Comparison of ENCODE assay signal across 21 cellular contexts in the genomic region with DNA sequence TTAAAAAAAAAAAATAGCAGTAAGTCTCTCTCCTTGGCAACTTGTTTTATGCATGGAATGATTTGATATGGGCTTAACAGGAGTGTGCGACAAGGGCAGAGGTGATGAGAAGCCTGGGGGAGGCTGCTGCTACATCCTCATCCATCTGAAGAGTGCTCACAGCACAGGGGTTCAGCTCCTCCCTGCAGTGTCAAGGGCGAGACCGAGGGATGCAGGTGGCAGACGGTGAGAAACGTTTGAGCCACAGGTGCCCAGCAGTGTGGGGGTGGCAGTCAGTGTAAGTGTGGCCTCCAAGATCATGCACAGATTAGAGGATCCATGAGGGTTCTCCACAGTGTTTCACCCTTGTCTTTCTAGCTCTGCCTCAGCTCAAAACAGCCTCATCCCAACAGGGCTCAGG.
DNase-seq lines count a peak whose midpoint lies in the region; ATAC-seq, FAIRE-seq and TF ChIP-seq lines count a peak whose summit lies in the region.
"Had no signal": no experiment of that assay in that cellular context is flagged by ENCODE, and none has a peak within 500 bp of the region (broad histone marks: within the 10 kb centered on the region; RNA-seq: fewer than 3 reads in every experiment).

No MANE protein-coding gene starts in this region.

- peak in 2 of 3 experiments; percentile 11 to 41 for DNase-seq in NCI-H1417 (lab: John Stamatoyannopoulos, UW)
- no peak for DNase-seq in NCI-H1417 treated with DMSO at 0.1 percent for 48 hours (lab: John Stamatoyannopoulos, UW)
- DNase-seq in NCI-H345 treated with DMSO at 0.1 percent for 48 hours (lab: John Stamatoyannopoulos, UW; ENCODE audit: unreplicated experiment), result peak; percentile 40
- peak; percentile 18 for DNase-seq in sciatic nerve (ENCODE audit: low spot score)
- DNase-seq in H7, result no peak
- no peak for DNase-seq in D721Med (ENCODE audit: insufficient read length, low spot score)
- DNase-seq: 8988T; CD4-positive, alpha-beta T cell; DND-41; HCEC 1CT; NCI-H146; NCI-H2081 treated with DMSO at 0.1 percent for 48 hours; NCI-H526 treated with DMSO at 0.1 percent for 48 hours; NK-92 treated with Interleukin-12 subunit alpha and Interleukin-12 subunit beta, amount 100 ng/mL, for 24 hours had no signal

- ATAC-seq in sciatic nerve (no peak), HG02642 (IDR thresholded peaks at IDR 0.05; ENCODE audit: poor library complexity, unreplicated experiment) (no peak)
- ATAC-seq: GM12878 had no signal

- intact Hi-C loops in sciatic nerve (cut with DNase I), result no loop called here

- FAIRE-seq in D721Med (lab: Jason Lieb, UNC), result no peak
- FAIRE-seq: G401.6, GM12878 had no signal

- TF ChIP-seq CTCF in D721Med (IDR thresholded peaks at IDR 0.05; ENCODE audit: insufficient read depth, missing control alignments), result no peak

- no peaks in the 10 kb centered on the region for H3K27me3 ChIP-seq in H7 (ENCODE audit: control insufficient read depth, insufficient read depth, low read length)
- H3K27me3 ChIP-seq: BE2C, SJSA1 had no signal

- no peaks in the 10 kb centered on the region for H3K36me3 ChIP-seq in H7 (replicated peaks; ENCODE audit: control insufficient read depth, insufficient read depth, low read length)
- H3K36me3 ChIP-seq: BE2C, SJSA1 had no signal

- no peak overlapping the region for H3K4me3 ChIP-seq in H7 (ENCODE audit: insufficient read depth, low read depth, low read length)
- H3K4me3 ChIP-seq: GM12878, SJSA1 had no signal

- H3K27ac ChIP-seq in angular gyrus (ENCODE audit: low read depth, low read length), result peak overlapping the region; percentile 81
- H3K27ac ChIP-seq: RWPE1, SJSA1 had no signal

Comparison
In these comparisons a context has a peak if more than half of its experiments do, and no peak if none do; other contexts are left out.
1. DNase-seq: peak in NCI-H1417 (2 of 3), NCI-H345 treated with DMSO at 0.1 percent for 48 hours (single experiment) and sciatic nerve (single experiment); none in NCI-H1417 treated with DMSO at 0.1 percent for 48 hours (single experiment), H7 (single experiment) and D721Med (single experiment).